ENCODE assay signal across 14 cellular contexts in genomic region chr2:161988589-161988988, GRCh38.
DNase-seq lines count a peak whose midpoint lies in the region; ATAC-seq and TF ChIP-seq lines count a peak whose summit lies in the region.
"Had no signal": no experiment of that assay in that cellular context is flagged by ENCODE, and none has a peak within 500 bp of the region (broad histone marks: within the 10 kb centered on the region; RNA-seq: fewer than 3 reads in every experiment).

No MANE protein-coding gene starts in this region.

- no peak overlapping the region for H3K4me3 Mint-ChIP-seq in neural crest cell

- DNase-seq in DMS53 (lab: John Stamatoyannopoulos, UW): peak; percentile 26
- no peak for DNase-seq in DMS53 treated with DMSO at 0.1 percent for 48 hours (lab: John Stamatoyannopoulos, UW; ENCODE audit: unreplicated experiment)
- no peak for DNase-seq in astrocyte of the spinal cord (ENCODE audit: low read depth, low spot score)
- no peak for DNase-seq in neural crest cell (ENCODE audit: low read depth, low spot score)
- DNase-seq in Right ventricle myocardium superior: no peak
- DNase-seq in UCSD-AML1 (lab: John Stamatoyannopoulos, UW; ENCODE audit: unreplicated experiment): no peak
- DNase-seq in nucleus accumbens (lab: John Stamatoyannopoulos, UW): no peak
- DNase-seq: kidney; MM.1S; NCI-H446 treated with DMSO at 0.1 percent for 48 hours; stimulated activated naive CD4-positive, alpha-beta T cell treated with Interleukin-2 at 50 U/mL for 16 hours had no signal

- intact Hi-C loops in Right ventricle myocardium superior (cut with DNase I): no loop called here

- H3K36me3 Mint-ChIP-seq in neural crest cell (ENCODE audit: low read depth): no peaks in the 10 kb centered on the region

- peaks cover 4% of the 10 kb centered on the region for H3K4me1 Mint-ChIP-seq in neural crest cell

- ATAC-seq in HG02642 (IDR thresholded peaks at IDR 0.05; ENCODE audit: poor library complexity, unreplicated experiment) (peak; percentile 50), Right ventricle myocardium superior (ENCODE audit: poor library complexity) (no peak)
- ATAC-seq: Right ventricle myocardium inferior had no signal

- no peaks in the 10 kb centered on the region for H3K27me3 Mint-ChIP-seq in neural crest cell (ENCODE audit: low read depth)

- peak; percentile 32 for TF ChIP-seq CTCF in astrocyte of the spinal cord (IDR thresholded peaks at IDR 0.05; ENCODE audit: low read depth, low read length)
- peak; percentile 40 for TF ChIP-seq CTCF in neural crest cell (conservative IDR thresholded peaks at IDR 0.05)

- in situ Hi-C loops in astrocyte of the spinal cord (cut with HindIII; ENCODE audit: low sequenced_read_pairs): no loop called here

- H3K27ac Mint-ChIP-seq in neural crest cell (ENCODE audit: unreplicated experiment): no peak overlapping the region

- H3K4me3 ChIP-seq in astrocyte of the spinal cord (ENCODE audit: low read depth, low read length): no peak overlapping the region
- H3K4me3 ChIP-seq: cardiac muscle cell had no signal

- H3K9me3 Mint-ChIP-seq in neural crest cell: no peaks in the 10 kb centered on the region
